Comparison of ENCODE assay signal across 12 cellular contexts in the genomic region with DNA sequence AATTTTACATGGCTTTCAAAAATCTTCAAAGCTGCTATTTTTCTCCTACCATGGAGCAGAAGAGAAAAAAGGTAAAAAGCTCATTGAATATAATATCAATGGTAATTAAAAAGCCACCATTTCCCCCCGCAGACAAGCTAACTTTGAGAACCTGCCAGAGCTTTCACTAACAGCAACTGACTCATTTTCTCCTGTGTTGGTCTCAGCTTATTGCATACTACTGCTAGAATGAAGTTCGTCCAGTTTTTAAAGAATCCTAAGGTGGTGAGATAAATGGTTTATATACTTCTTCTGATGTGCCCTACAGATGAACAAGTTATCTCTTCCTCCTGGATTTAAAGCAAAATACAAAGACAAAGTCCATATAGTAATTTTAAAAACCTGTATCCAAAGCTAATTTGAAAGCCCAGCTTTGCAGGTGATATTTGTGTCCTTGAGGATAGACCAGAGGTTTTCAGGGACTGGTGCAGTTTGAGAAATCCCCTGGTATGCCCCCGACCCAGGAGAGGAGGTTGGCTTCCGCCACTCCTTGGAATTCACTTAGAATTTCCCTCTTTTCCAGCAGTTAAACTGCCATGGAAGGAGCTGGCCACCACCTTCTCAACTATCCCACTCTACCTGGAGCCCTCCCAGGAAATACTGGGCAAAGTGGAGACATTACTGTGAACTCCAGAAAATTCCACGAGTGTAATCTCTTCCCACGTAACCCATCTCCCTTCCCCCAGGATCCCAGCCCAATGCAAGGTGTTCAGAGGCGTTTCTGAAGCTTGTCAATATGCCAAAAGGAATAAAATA. TPM values are rescaled to one million over a fixed set of nuclear protein-coding genes. Genes with fewer than 3 reads are reported as not detected.
DNase-seq lines count a peak whose midpoint lies in the region; ATAC-seq and TF ChIP-seq lines count a peak whose summit lies in the region.
"Had no signal": no experiment of that assay in that cellular context is flagged by ENCODE, and none has a peak within 500 bp of the region (broad histone marks: within the 10 kb centered on the region; RNA-seq: fewer than 3 reads in every experiment).

No MANE protein-coding gene starts in this region.

- ATAC-seq in SK-N-SH treated with all-trans-retinoic acid at 6 μM for 48 hours = peak; percentile 31

- H3K4me1 ChIP-seq in fibroblast of lung (ENCODE audit: control insufficient read depth, extremely low read depth, insufficient read depth, low read length) = no peaks in the 10 kb centered on the region

- no peak overlapping the region for H3K4me3 ChIP-seq in fibroblast of lung (replicated peaks in 1 of 4; ENCODE audit: control extremely low read depth in 1 of 4, insufficient read depth in 1 of 4, low read depth in 3 of 4, low read length in 4 of 4)
- H3K4me3 ChIP-seq: pancreas, skin epidermis, transverse colon had no signal

- H3K9me3 ChIP-seq in fibroblast of lung (ENCODE audit: control insufficient read depth, insufficient read depth, low read depth, low read length) = no peaks in the 10 kb centered on the region
- H3K9me3 ChIP-seq: pancreas, transverse colon had no signal

- peak overlapping the region; percentile 13 for H3K4me2 ChIP-seq in fibroblast of lung (ENCODE audit: extremely low read depth, insufficient read depth, low read length)

- H3K27me3 ChIP-seq in fibroblast of lung (ENCODE audit: control insufficient read depth, insufficient read depth, low read length) = no peaks in the 10 kb centered on the region
- H3K27me3 ChIP-seq: pancreas, transverse colon had no signal

- H3K27ac ChIP-seq in fibroblast of lung (ENCODE audit: insufficient read depth, low read length) = no peak overlapping the region
- H3K27ac ChIP-seq: 22Rv1, pancreas, skin epidermis, transverse colon had no signal

- TF ChIP-seq CTCF in fibroblast of lung (conservative IDR thresholded peaks at IDR 0.05 in 1 of 2, IDR thresholded peaks at IDR 0.05 in 1 of 2; ENCODE audit: low read depth in 1 of 2, low read length in 2 of 2) = no peak

- H4K20me1 ChIP-seq in fibroblast of lung (ENCODE audit: control insufficient read depth, extremely low read depth, insufficient read depth, low read length) = no peaks in the 10 kb centered on the region

- H3K9ac ChIP-seq in fibroblast of lung (ENCODE audit: insufficient read depth, low read length) = no peak overlapping the region

- H3K79me2 ChIP-seq in fibroblast of lung (ENCODE audit: control insufficient read depth, insufficient read depth, low read length) = no peaks in the 10 kb centered on the region

- peak; percentile 38 for DNase-seq in DMS 273 (lab: John Stamatoyannopoulos, UW; ENCODE audit: unreplicated experiment)
- DNase-seq in DMS 273 treated with DMSO at 0.1 percent for 48 hours (lab: John Stamatoyannopoulos, UW) = no peak
- DNase-seq in fibroblast of lung (ENCODE audit: low read depth in 2 of 2) = peak in 1 of 2 donors; percentile 32
- peak; percentile 17 for DNase-seq in pons (ENCODE audit: low spot score)
- DNase-seq in DMS79 treated with DMSO at 0.1 percent for 48 hours (lab: John Stamatoyannopoulos, UW) = no peak
- no peak for DNase-seq in LoVo (ENCODE audit: low spot score)
- DNase-seq in GOT3 (lab: John Stamatoyannopoulos, UW) = no peak

- H2AFZ ChIP-seq in fibroblast of lung (ENCODE audit: low read length) = no peak overlapping the region

- no peaks in the 10 kb centered on the region for H3K36me3 ChIP-seq in fibroblast of lung (ENCODE audit: control insufficient read depth, insufficient read depth, low read length)

TF ChIP-seq in SK-N-SH treated with all-trans-retinoic acid at 6 μM for 48 hours, 23 proteins besides CTCF, POLR2A, EP300 and RAD21:
- no peak for TF ChIP-seq ZC3H10 (CRISPR knock-in tag; IDR thresholded peaks at IDR 0.05)
- no peak for TF ChIP-seq RARB (CRISPR knock-in tag; IDR thresholded peaks at IDR 0.05)
- TF ChIP-seq ZFP30 (CRISPR knock-in tag; IDR thresholded peaks at IDR 0.05) = no peak
- no peak for TF ChIP-seq ARNTL (CRISPR knock-in tag; IDR thresholded peaks at IDR 0.05; ENCODE audit: borderline replicate concordance, low read depth)
- no peak for TF ChIP-seq TCF4 (CRISPR knock-in tag; IDR thresholded peaks at IDR 0.05; ENCODE audit: borderline replicate concordance)
- TF ChIP-seq TOX (CRISPR knock-in tag; IDR thresholded peaks at IDR 0.05; ENCODE audit: borderline replicate concordance) = no peak
- no peak for TF ChIP-seq ZNF8 (CRISPR knock-in tag; IDR thresholded peaks at IDR 0.05)
- no peak for TF ChIP-seq GLIS3 (CRISPR knock-in tag; IDR thresholded peaks at IDR 0.05)
- TF ChIP-seq, protein P1, sequence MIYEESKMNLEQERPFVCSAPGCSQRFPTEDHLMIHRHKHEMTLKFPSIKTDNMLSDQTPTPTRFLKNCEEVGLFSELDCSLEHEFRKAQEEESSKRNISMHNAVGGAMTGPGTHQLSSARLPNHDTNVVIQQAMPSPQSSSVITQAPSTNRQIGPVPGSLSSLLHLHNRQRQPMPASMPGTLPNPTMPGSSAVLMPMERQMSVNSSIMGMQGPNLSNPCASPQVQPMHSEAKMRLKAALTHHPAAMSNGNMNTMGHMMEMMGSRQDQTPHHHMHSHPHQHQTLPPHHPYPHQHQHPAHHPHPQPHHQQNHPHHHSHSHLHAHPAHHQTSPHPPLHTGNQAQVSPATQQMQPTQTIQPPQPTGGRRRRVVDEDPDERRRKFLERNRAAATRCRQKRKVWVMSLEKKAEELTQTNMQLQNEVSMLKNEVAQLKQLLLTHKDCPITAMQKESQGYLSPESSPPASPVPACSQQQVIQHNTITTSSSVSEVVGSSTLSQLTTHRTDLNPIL (CRISPR knock-in tag; IDR thresholded peaks at IDR 0.05; ENCODE audit: low read depth) = no peak
- no peak for TF ChIP-seq OSR1 (CRISPR knock-in tag; IDR thresholded peaks at IDR 0.05)
- no peak for TF ChIP-seq ZNF70 (CRISPR knock-in tag; IDR thresholded peaks at IDR 0.05)
- no peak for TF ChIP-seq TSHZ2 (CRISPR knock-in tag; IDR thresholded peaks at IDR 0.05)
- no peak for TF ChIP-seq ISL1 (CRISPR knock-in tag; IDR thresholded peaks at IDR 0.05)
- TF ChIP-seq, protein P2, sequence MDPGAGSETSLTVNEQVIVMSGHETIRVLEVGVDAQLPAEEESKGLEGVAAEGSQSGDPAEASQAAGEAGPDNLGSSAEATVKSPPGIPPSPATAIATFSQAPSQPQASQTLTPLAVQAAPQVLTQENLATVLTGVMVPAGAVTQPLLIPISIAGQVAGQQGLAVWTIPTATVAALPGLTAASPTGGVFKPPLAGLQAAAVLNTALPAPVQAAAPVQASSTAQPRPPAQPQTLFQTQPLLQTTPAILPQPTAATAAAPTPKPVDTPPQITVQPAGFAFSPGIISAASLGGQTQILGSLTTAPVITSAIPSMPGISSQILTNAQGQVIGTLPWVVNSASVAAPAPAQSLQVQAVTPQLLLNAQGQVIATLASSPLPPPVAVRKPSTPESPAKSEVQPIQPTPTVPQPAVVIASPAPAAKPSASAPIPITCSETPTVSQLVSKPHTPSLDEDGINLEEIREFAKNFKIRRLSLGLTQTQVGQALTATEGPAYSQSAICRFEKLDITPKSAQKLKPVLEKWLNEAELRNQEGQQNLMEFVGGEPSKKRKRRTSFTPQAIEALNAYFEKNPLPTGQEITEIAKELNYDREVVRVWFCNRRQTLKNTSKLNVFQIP (CRISPR knock-in tag; IDR thresholded peaks at IDR 0.05; ENCODE audit: borderline replicate concordance, low read depth) = no peak
- TF ChIP-seq, protein P3, sequence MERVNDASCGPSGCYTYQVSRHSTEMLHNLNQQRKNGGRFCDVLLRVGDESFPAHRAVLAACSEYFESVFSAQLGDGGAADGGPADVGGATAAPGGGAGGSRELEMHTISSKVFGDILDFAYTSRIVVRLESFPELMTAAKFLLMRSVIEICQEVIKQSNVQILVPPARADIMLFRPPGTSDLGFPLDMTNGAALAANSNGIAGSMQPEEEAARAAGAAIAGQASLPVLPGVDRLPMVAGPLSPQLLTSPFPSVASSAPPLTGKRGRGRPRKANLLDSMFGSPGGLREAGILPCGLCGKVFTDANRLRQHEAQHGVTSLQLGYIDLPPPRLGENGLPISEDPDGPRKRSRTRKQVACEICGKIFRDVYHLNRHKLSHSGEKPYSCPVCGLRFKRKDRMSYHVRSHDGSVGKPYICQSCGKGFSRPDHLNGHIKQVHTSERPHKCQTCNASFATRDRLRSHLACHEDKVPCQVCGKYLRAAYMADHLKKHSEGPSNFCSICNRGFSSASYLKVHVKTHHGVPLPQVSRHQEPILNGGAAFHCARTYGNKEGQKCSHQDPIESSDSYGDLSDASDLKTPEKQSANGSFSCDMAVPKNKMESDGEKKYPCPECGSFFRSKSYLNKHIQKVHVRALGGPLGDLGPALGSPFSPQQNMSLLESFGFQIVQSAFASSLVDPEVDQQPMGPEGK (CRISPR knock-in tag; IDR thresholded peaks at IDR 0.05; ENCODE audit: borderline replicate concordance) = no peak
- TF ChIP-seq PPARA (CRISPR knock-in tag; IDR thresholded peaks at IDR 0.05; ENCODE audit: borderline replicate concordance) = no peak
- TF ChIP-seq BACH2 (CRISPR knock-in tag; IDR thresholded peaks at IDR 0.05; ENCODE audit: borderline replicate concordance) = no peak

RNA-seq across cellular contexts. Expression of gene YPEL5, which starts 17.5 kb away (rescaled TPM):
- 97.1 and 159 TPM in 2 replicates for total RNA-seq in fibroblast of lung
- 62.6 and 94.7 TPM in 2 replicates for polyA plus RNA-seq in fibroblast of lung
- 49.9 and 75.1 TPM in 2 replicates for polyA plus RNA-seq in fibroblast of lung (2012)
- polyA minus RNA-seq in fibroblast of lung (ENCODE audit: low replicate concordance) = 34.5 and 57.5 TPM in 2 replicates

Comparison
In these comparisons a context has a peak if more than half of its experiments do, and no peak if none do; other contexts are left out.
1. DNase-seq: peak in DMS 273 (single experiment) and pons (single experiment); none in DMS 273 treated with DMSO at 0.1 percent for 48 hours (single experiment), DMS79 treated with DMSO at 0.1 percent for 48 hours (single experiment), LoVo (single experiment) and GOT3 (single experiment).